8 cellular contexts compared by ENCODE assay signal in genomic region chr5:142784405-142784955, GRCh38. TPM values are rescaled to one million over a fixed set of nuclear protein-coding genes. Genes with fewer than 3 reads are reported as not detected.
DNase-seq lines count a peak whose midpoint lies in the region; ATAC-seq and TF ChIP-seq lines count a peak whose summit lies in the region.

No MANE protein-coding gene starts in this region.

- intact Hi-C loops in Panc1 (cut with micrococcal nuclease; ENCODE audit: unreplicated experiment) = no loop called here
- intact Hi-C loops in esophagus muscularis mucosa (cut with DNase I) = no loop called here
- intact Hi-C loops in stomach (cut with DNase I; ENCODE audit: low total_unique reads) = no loop called here

- in situ Hi-C loops in Panc1 (cut with HindIII; ENCODE audit: low pct_unique_long_range_greater_than_20kb, low sequenced_read_pairs) = no loop called here

- DNase-seq in activated T-cell treated with anti-CD3 and anti-CD28 coated beads, Interleukin-2, amount 50 U/mL, for 24 hours = no peak
- no peak for DNase-seq in activated T-cell treated with anti-CD3 and anti-CD28 coated beads, Interleukin-2, amount 50 U/mL, for 1 hour
- DNase-seq in Panc1 (ENCODE audit: low read depth, low spot score) = no peak
- no peak for DNase-seq in esophagus muscularis mucosa (ENCODE audit: extremely low spot score)
- no peak for DNase-seq in stomach
- no peak for DNase-seq in NCI-H2227 (lab: John Stamatoyannopoulos, UW; ENCODE audit: unreplicated experiment)
- no peak for DNase-seq in D341Med (ENCODE audit: low spot score)

- H3K4me1 Mint-ChIP-seq in activated T-cell treated with anti-CD3 and anti-CD28 coated beads, Interleukin-2, amount 50 U/mL, for 24 hours (ENCODE audit: low read depth) = peaks cover 72% of the 10 kb centered on the region

- H3K4me3 ChIP-seq in Panc1 (ENCODE audit: low read depth in 2 of 2, low read length in 2 of 2) (no peak overlapping the region), esophagus muscularis mucosa (no peak overlapping the region), stomach (no peak overlapping the region)

- POLR2A ChIA-PET in Panc1 (lab: Charles Lee) = no interaction called here

- no peaks in the 10 kb centered on the region for H3K9me3 Mint-ChIP-seq in activated T-cell treated with anti-CD3 and anti-CD28 coated beads, Interleukin-2, amount 50 U/mL, for 24 hours

- peak overlapping the region; percentile 62 for H3K4me3 Mint-ChIP-seq in activated T-cell treated with anti-CD3 and anti-CD28 coated beads, Interleukin-2, amount 50 U/mL, for 24 hours

- no TSS peak for BruUV-seq in Panc1 (replicated peaks; lab: Mats Ljungman, UMichigan)

- TF ChIP-seq POLR2A in esophagus muscularis mucosa (IDR thresholded peaks at IDR 0.05; ENCODE audit: low read depth) (no peak), stomach (IDR thresholded peaks at IDR 0.05) (no peak)

- WGBS in esophagus muscularis mucosa = 90% methylated on average over 7 of the region's 7 CpGs
- WGBS in stomach, 5 donors = 87 to 93% (median 90%) methylated on average over 7 of the region's 7 CpGs

- H3K27me3 ChIP-seq in Panc1 (ENCODE audit: control insufficient read depth, insufficient read depth, low read length) (no peaks in the 10 kb centered on the region), esophagus muscularis mucosa (no peaks in the 10 kb centered on the region), stomach (no peaks in the 10 kb centered on the region)

- H3K36me3 ChIP-seq in Panc1 (ENCODE audit: control insufficient read depth, insufficient read depth, low read length) (no peaks in the 10 kb centered on the region), esophagus muscularis mucosa (no peaks in the 10 kb centered on the region), stomach (no peaks in the 10 kb centered on the region)

- TF ChIP-seq CTCF in Panc1 (IDR thresholded peaks at IDR 0.05) (no peak), esophagus muscularis mucosa (IDR thresholded peaks at IDR 0.05) (no peak), stomach (IDR thresholded peaks at IDR 0.05) (no peak)

- H3K27ac Mint-ChIP-seq in activated T-cell treated with anti-CD3 and anti-CD28 coated beads, Interleukin-2, amount 50 U/mL, for 24 hours = peak overlapping the region; percentile 92

- H3K4me1 ChIP-seq in Panc1 (ENCODE audit: control insufficient read depth, insufficient read depth, low read length) (peaks cover 54% of the 10 kb centered on the region), esophagus muscularis mucosa (peaks cover 51 to 66% (median 57%) of the 10 kb centered on the region in 4 donors), stomach (peaks cover 12 to 65% (median 24%) of the 10 kb centered on the region in 4 donors)

- no peak for ATAC-seq in Panc1
- no peak for ATAC-seq in GM21786 (IDR thresholded peaks at IDR 0.05; ENCODE audit: unreplicated experiment)

- TF ChIP-seq EP300 in esophagus muscularis mucosa (IDR thresholded peaks at IDR 0.05) = no peak
- no peak for TF ChIP-seq EP300 in stomach (IDR thresholded peaks at IDR 0.05)

- peaks cover 2% of the 10 kb centered on the region for H3K36me3 Mint-ChIP-seq in activated T-cell treated with anti-CD3 and anti-CD28 coated beads, Interleukin-2, amount 50 U/mL, for 24 hours (ENCODE audit: low read depth)

- H3K27me3 Mint-ChIP-seq in activated T-cell treated with anti-CD3 and anti-CD28 coated beads, Interleukin-2, amount 50 U/mL, for 24 hours = no peaks in the 10 kb centered on the region

- CTCF ChIA-PET in Panc1 (lab: Charles Lee) = interaction anchor here (1.2 kb wide), 1 partner anchor 82 kb away, joined by 4 read pairs; no protein-coding TSS in a partner anchor

- no peaks in the 10 kb centered on the region for H3K9me3 ChIP-seq in Panc1 (ENCODE audit: control insufficient read depth, insufficient read depth, low read depth, low read length)
- H3K9me3 ChIP-seq in esophagus muscularis mucosa = no peaks in the 10 kb centered on the region
- no peaks in the 10 kb centered on the region for H3K9me3 ChIP-seq in stomach

- H3K27ac ChIP-seq in Panc1 (ENCODE audit: low read length) (peak overlapping the region; percentile 75), esophagus muscularis mucosa (replicated peaks in 1 of 4) (peak overlapping the region; percentile 29 to 76 (median 42)), stomach (peak overlapping the region in 4 of 5 donors; percentile 15 to 59 (median 40))

RNA-seq across cellular contexts. Expression of gene ARHGAP26, which starts 14.3 kb away (rescaled TPM):
- total RNA-seq in Panc1 (2021; ENCODE audit: unreplicated experiment) = 65.5 TPM
- polyA plus RNA-seq in Panc1 (2012; ENCODE audit: insufficient read length) = 24.0 TPM
- 10 to 100 TPM; 22.3 to 40.7 (median 28.2) TPM for total RNA-seq in esophagus muscularis mucosa
- total RNA-seq in stomach = 100 to 1,000 TPM in 1 of 5 donors, 10 to 100 TPM in 4; 26.8 to 115 (median 70.7) TPM
- 1 to 10 TPM; 4.0 to 4.5 (median 4.4) TPM for polyA plus RNA-seq in stomach
